ENCODE assay signal across 21 cellular contexts in the genomic region with DNA sequence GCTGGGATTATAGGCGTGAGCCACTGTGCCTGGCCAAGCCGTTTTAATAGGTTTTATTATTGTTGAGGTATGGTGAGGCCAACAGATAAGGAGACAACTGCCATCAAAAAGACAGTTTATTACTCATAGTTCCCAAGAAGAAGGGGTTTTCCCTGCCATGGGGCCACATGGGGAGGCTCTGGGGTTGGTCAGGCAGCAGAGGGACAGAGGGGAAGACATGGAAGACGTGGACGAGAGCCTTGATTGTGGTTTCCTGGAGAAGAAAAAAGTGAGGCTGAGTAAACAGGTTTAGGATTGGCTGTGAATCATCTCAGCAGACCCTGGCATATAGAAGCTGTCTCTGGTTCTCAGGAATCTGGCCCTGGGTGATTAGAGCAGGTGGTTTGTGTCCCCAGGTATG.
DNase-seq lines count a peak whose midpoint lies in the region; ATAC-seq and TF ChIP-seq lines count a peak whose summit lies in the region.
"Had no signal": no experiment of that assay in that cellular context is flagged by ENCODE, and none has a peak within 500 bp of the region (broad histone marks: within the 10 kb centered on the region; RNA-seq: fewer than 3 reads in every experiment).

No MANE protein-coding gene starts in this region.

- H3K27ac ChIP-seq in CD8-positive, alpha-beta memory T cell (ENCODE audit: low read depth, low read length) = no peak overlapping the region
- H3K27ac ChIP-seq: BLaER1 treated with 17β-estradiol and CSF1 and Interleukin-3, amounts not matched to agents 10 nM and 100 nM; HL-60; PC-9; SJCRH30 had no signal

- H3K4me1 Mint-ChIP-seq in activated T-helper 17 cell treated with anti-CD3 and anti-CD28 coated beads, Interleukin-2, amount 50 U/mL, for 72 hours = no peaks in the 10 kb centered on the region
- H3K4me1 Mint-ChIP-seq in CD8-positive, alpha-beta memory T cell = no peaks in the 10 kb centered on the region
- H3K4me1 Mint-ChIP-seq: H9, IgD-negative memory B cell had no signal

- peak; percentile 70 for ATAC-seq in activated T-helper 17 cell treated with anti-CD3 and anti-CD28 coated beads, Interleukin-2, amount 50 U/mL, for 72 hours (replicated peaks)
- peak; percentile 39 for ATAC-seq in mucosa of descending colon
- ATAC-seq: CD8-positive, alpha-beta T cell had no signal

- no peaks in the 10 kb centered on the region for H3K27me3 ChIP-seq in CD8-positive, alpha-beta memory T cell (ENCODE audit: insufficient read depth, low read length, poor library complexity, severe bottlenecking)
- H3K27me3 ChIP-seq: BLaER1 treated with 17β-estradiol and CSF1 and Interleukin-3, amounts not matched to agents 10 nM and 100 nM; MG63; SJCRH30 had no signal

- peak overlapping the region; percentile 85 for H3K27ac Mint-ChIP-seq in activated T-helper 17 cell treated with anti-CD3 and anti-CD28 coated beads, Interleukin-2, amount 50 U/mL, for 72 hours
- no peak overlapping the region for H3K27ac Mint-ChIP-seq in CD8-positive, alpha-beta memory T cell
- H3K27ac Mint-ChIP-seq: CD8-positive, alpha-beta T cell; IgD-negative memory B cell had no signal

- peaks cover 11% of the 10 kb centered on the region for H3K36me3 ChIP-seq in mucosa of descending colon (ENCODE audit: low read depth)
- peaks cover 6% of the 10 kb centered on the region for H3K36me3 ChIP-seq in CD8-positive, alpha-beta memory T cell (ENCODE audit: insufficient read depth, low read length)
- H3K36me3 ChIP-seq: MG63, SJCRH30 had no signal

- intact Hi-C loops in mucosa of descending colon (cut with DNase I, micrococcal nuclease) = no loop called here

- DNase-seq in A172 (ENCODE audit: low spot score) = peak; percentile 50
- peak; percentile 5 for DNase-seq in ELR (ENCODE audit: low read depth)
- no peak for DNase-seq in mucosa of descending colon
- DNase-seq in GM03348 (ENCODE audit: low spot score) = no peak
- no peak for DNase-seq in CD8-positive, alpha-beta memory T cell
- no peak for DNase-seq in SKM-1 (lab: John Stamatoyannopoulos, UW; ENCODE audit: unreplicated experiment)
- no peak for DNase-seq in DMS153 treated with DMSO at 0.1 percent for 48 hours (lab: John Stamatoyannopoulos, UW; ENCODE audit: unreplicated experiment)
- DNase-seq: CD8-positive, alpha-beta T cell; H9; Karpas-422; MG63; NCI-H1048; NCI-H1436 treated with DMSO at 0.1 percent for 48 hours; NCI-H2029; NCI-H526; PC-9; SJCRH30 had no signal

- POLR2A ChIA-PET in CD8-positive, alpha-beta memory T cell (lab: Charles Lee) = no interaction called here

- H3K27me3 Mint-ChIP-seq in activated T-helper 17 cell treated with anti-CD3 and anti-CD28 coated beads, Interleukin-2, amount 50 U/mL, for 72 hours = no peaks in the 10 kb centered on the region
- no peaks in the 10 kb centered on the region for H3K27me3 Mint-ChIP-seq in CD8-positive, alpha-beta memory T cell
- H3K27me3 Mint-ChIP-seq: IgD-negative memory B cell had no signal

- TF ChIP-seq CTCF in mucosa of descending colon (IDR thresholded peaks at IDR 0.05) = no peak

- no peaks in the 10 kb centered on the region for H3K4me1 ChIP-seq in mucosa of descending colon (ENCODE audit: low read depth)
- no peaks in the 10 kb centered on the region for H3K4me1 ChIP-seq in CD8-positive, alpha-beta memory T cell (ENCODE audit: insufficient read depth, low read length)
- H3K4me1 ChIP-seq: BLaER1 treated with 17β-estradiol and CSF1 and Interleukin-3, amounts not matched to agents 10 nM and 100 nM; SJCRH30 had no signal

- H3K9me3 ChIP-seq in mucosa of descending colon = no peaks in the 10 kb centered on the region
- H3K9me3 ChIP-seq in CD8-positive, alpha-beta memory T cell (ENCODE audit: low read length) = no peaks in the 10 kb centered on the region
- H3K9me3 ChIP-seq: BLaER1 treated with 17β-estradiol and CSF1 and Interleukin-3, amounts not matched to agents 10 nM and 100 nM; MG63; SJCRH30 had no signal

- H3K4me3 ChIP-seq in mucosa of descending colon = no peak overlapping the region
- H3K4me3 ChIP-seq in CD8-positive, alpha-beta memory T cell (ENCODE audit: low read length) = no peak overlapping the region
- H3K4me3 ChIP-seq: BLaER1 treated with 17β-estradiol and CSF1 and Interleukin-3, amounts not matched to agents 10 nM and 100 nM; MG63; PC-9; SJCRH30 had no signal

- H3K36me3 Mint-ChIP-seq in activated T-helper 17 cell treated with anti-CD3 and anti-CD28 coated beads, Interleukin-2, amount 50 U/mL, for 72 hours (ENCODE audit: low read depth) = peaks cover 30% of the 10 kb centered on the region
- H3K36me3 Mint-ChIP-seq in CD8-positive, alpha-beta memory T cell = peaks cover 3 to 75% (median 29%) of the 10 kb centered on the region in 3 donors

- no peaks in the 10 kb centered on the region for H3K9me3 Mint-ChIP-seq in activated T-helper 17 cell treated with anti-CD3 and anti-CD28 coated beads, Interleukin-2, amount 50 U/mL, for 72 hours
- no peaks in the 10 kb centered on the region for H3K9me3 Mint-ChIP-seq in CD8-positive, alpha-beta memory T cell
- H3K9me3 Mint-ChIP-seq: CD8-positive, alpha-beta T cell; H9; IgD-negative memory B cell had no signal

- CTCF ChIA-PET in CD8-positive, alpha-beta memory T cell (lab: Charles Lee) = no interaction called here

- H3K4me3 Mint-ChIP-seq in activated T-helper 17 cell treated with anti-CD3 and anti-CD28 coated beads, Interleukin-2, amount 50 U/mL, for 72 hours = no peak overlapping the region
- no peak overlapping the region for H3K4me3 Mint-ChIP-seq in CD8-positive, alpha-beta memory T cell
- H3K4me3 Mint-ChIP-seq: CD8-positive, alpha-beta T cell; H9; IgD-negative memory B cell had no signal

Comparison
In these comparisons a context has a peak if more than half of its experiments do, and no peak if none do; other contexts are left out.
1. DNase-seq: peak in A172 (single experiment) and ELR (single experiment); none in mucosa of descending colon (0 of 3), GM03348 (single experiment), CD8-positive, alpha-beta memory T cell (0 of 5), SKM-1 (single experiment) and DMS153 treated with DMSO at 0.1 percent for 48 hours (single experiment).